12 cellular contexts compared by ENCODE assay signal in the genomic region with DNA sequence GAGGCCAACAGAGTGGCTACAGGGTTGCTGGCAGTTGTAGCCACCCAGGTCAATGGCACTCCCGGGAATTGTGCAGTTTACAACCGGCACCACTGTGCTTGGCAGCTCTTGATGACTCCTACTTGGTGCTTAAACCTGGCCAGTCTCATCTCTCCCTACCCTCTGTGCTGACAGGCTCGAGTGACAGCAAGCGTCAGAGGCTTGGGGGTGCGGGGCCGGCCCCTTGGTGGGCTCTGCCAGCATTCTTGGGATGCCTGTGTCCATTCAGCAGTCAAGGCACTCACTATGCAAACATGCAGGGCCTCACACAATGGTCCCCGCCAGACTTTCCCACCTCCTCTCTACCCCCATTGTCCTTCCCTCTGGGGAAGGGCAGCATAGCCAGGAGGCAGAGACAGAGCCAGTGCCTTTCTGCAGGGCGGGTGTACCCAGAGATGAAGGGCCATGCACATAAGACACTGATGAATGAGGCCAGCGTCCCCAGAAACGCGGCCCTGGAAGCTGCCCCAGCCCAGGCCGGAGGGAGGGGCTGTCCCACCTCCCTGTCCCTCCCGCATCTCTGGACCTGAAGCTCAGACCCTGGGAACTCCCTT. TPM values are rescaled to one million over a fixed set of nuclear protein-coding genes. Genes with fewer than 3 reads are reported as not detected.
DNase-seq lines count a peak whose midpoint lies in the region; ATAC-seq, FAIRE-seq and TF ChIP-seq lines count a peak whose summit lies in the region.
"Had no signal": no experiment of that assay in that cellular context is flagged by ENCODE, and none has a peak within 500 bp of the region (broad histone marks: within the 10 kb centered on the region; RNA-seq: fewer than 3 reads in every experiment).

No MANE protein-coding gene starts in this region.

- DNase-seq in ELR (ENCODE audit: low read depth) = peak; percentile 63
- DNase-seq in adipocyte (ENCODE audit: low read depth) = peak; percentile 52
- DNase-seq in left ventricle myocardium superior = peak; percentile 85
- DNase-seq in pancreas = peak in 3 of 6 donors; percentile 52 to 67 (median 61)
- no peak for DNase-seq in CD4-positive, alpha-beta T cell
- no peak for DNase-seq in DMS 273 (lab: John Stamatoyannopoulos, UW; ENCODE audit: unreplicated experiment)
- DNase-seq: NCI-H1930 had no signal

- POLR2A ChIA-PET in CD4-positive, alpha-beta T cell (lab: Charles Lee) = no interaction called here

- 67 to 74% methylated on average over 13 of the region's 13 CpGs for WGBS in pancreas, 2 donors

- peaks cover 26% of the 10 kb centered on the region for H3K4me1 ChIP-seq in adipocyte (ENCODE audit: control insufficient read depth, insufficient read depth, low read length)
- H3K4me1 ChIP-seq in pancreas = peaks cover 0 to 3% (median 0%) of the 10 kb centered on the region in 3 donors

- H3K36me3 Mint-ChIP-seq in CD4-positive, alpha-beta T cell (ENCODE audit: low read depth) = no peaks in the 10 kb centered on the region

- CTCF ChIA-PET in CD4-positive, alpha-beta T cell (lab: Charles Lee) = no interaction called here

- intact Hi-C loops in left ventricle myocardium superior (cut with micrococcal nuclease) = no loop called here
- intact Hi-C loops in pancreas (cut with DNase I) = no loop called here
- intact Hi-C loops in CD4-positive, alpha-beta T cell (cut with DNase I, micrococcal nuclease) = no loop called here

- H3K9me3 ChIP-seq in adipocyte (ENCODE audit: control insufficient read depth, low read length) (no peaks in the 10 kb centered on the region), pancreas (no peaks in the 10 kb centered on the region)
- H3K9me3 ChIP-seq in CD4-positive, alpha-beta T cell (ENCODE audit: control insufficient read depth, low read length) = no peaks in the 10 kb centered on the region
- H3K9me3 ChIP-seq: esophagus muscularis mucosa, psoas muscle had no signal

- H3K4me3 Mint-ChIP-seq in CD4-positive, alpha-beta T cell = no peak overlapping the region

- no peaks in the 10 kb centered on the region for H3K36me3 ChIP-seq in adipocyte (ENCODE audit: control insufficient read depth, insufficient read depth, low read length, severe bottlenecking)
- H3K36me3 ChIP-seq in pancreas = no peaks in the 10 kb centered on the region
- H3K36me3 ChIP-seq: esophagus muscularis mucosa had no signal

- no peaks in the 10 kb centered on the region for H3K4me1 Mint-ChIP-seq in CD4-positive, alpha-beta T cell (ENCODE audit: low read depth)

- H3K27me3 Mint-ChIP-seq in CD4-positive, alpha-beta T cell = no peaks in the 10 kb centered on the region

- H3K9ac ChIP-seq in adipocyte (ENCODE audit: low read length) = no peak overlapping the region

- H3K9me3 Mint-ChIP-seq in CD4-positive, alpha-beta T cell = no peaks in the 10 kb centered on the region
- H3K9me3 Mint-ChIP-seq: activated T-helper 2 cell treated with anti-CD3 and anti-CD28 coated beads, Interferon-gamma antibody, Interleukin-2, Interleukin-4, amounts not matched to agents 10 μg/mL and 5 μg/mL and 100 μg/mL, durations not matched to agents 14 hours and 24 hours and 36 hours had no signal

- H3K27me3 ChIP-seq in adipocyte (replicated peaks; ENCODE audit: control insufficient read depth, insufficient read depth, low read length) (no peaks in the 10 kb centered on the region), pancreas (no peaks in the 10 kb centered on the region)
- H3K27me3 ChIP-seq in CD4-positive, alpha-beta T cell (ENCODE audit: control insufficient read depth, insufficient read depth, low read length) = no peaks in the 10 kb centered on the region
- H3K27me3 ChIP-seq: esophagus muscularis mucosa had no signal

- no peak overlapping the region for H3K27ac Mint-ChIP-seq in CD4-positive, alpha-beta T cell
- H3K27ac Mint-ChIP-seq: activated T-helper 2 cell treated with anti-CD3 and anti-CD28 coated beads, Interferon-gamma antibody, Interleukin-2, Interleukin-4, amounts not matched to agents 10 μg/mL and 5 μg/mL and 100 μg/mL, durations not matched to agents 14 hours and 24 hours and 36 hours had no signal

- no peak for TF ChIP-seq CTCF in pancreas (IDR thresholded peaks at IDR 0.05)
- TF ChIP-seq CTCF in CD4-positive, alpha-beta T cell (IDR thresholded peaks at IDR 0.05) = no peak

- peak; percentile 79 for ATAC-seq in left ventricle myocardium superior
- peak in 3 of 4 donors; percentile 23 to 38 (median 35) for ATAC-seq in pancreas
- ATAC-seq in GM21381 (IDR thresholded peaks at IDR 0.05; ENCODE audit: unreplicated experiment) = no peak
- no peak for ATAC-seq in HG02642 (IDR thresholded peaks at IDR 0.05; ENCODE audit: poor library complexity, unreplicated experiment)
- ATAC-seq in CD4-positive, alpha-beta T cell (ENCODE audit: poor library complexity) = no peak
- ATAC-seq: psoas muscle had no signal

- H3K4me3 ChIP-seq in adipocyte (ENCODE audit: low read length) (no peak overlapping the region), pancreas (no peak overlapping the region)
- H3K4me3 ChIP-seq: esophagus muscularis mucosa, psoas muscle had no signal

- no peak for FAIRE-seq in pancreas (lab: Jason Lieb, UNC)

- H3K27ac ChIP-seq in pancreas = peak overlapping the region in 1 of 4 donors; percentile 3
- no peak overlapping the region for H3K27ac ChIP-seq in CD4-positive, alpha-beta T cell (ENCODE audit: low read depth, low read length)

RNA-seq across cellular contexts. Expression of gene NOTCH1, which starts 26.3 kb away (rescaled TPM):
- total RNA-seq in left ventricle myocardium superior (15.4 TPM), pancreas (10 to 100 TPM; 19.6 to 39.8 (median 25.6) TPM)
- 10 to 100 TPM in 1 of 2 donors, 1 to 10 TPM in 1; 9.3 to 20.1 TPM for polyA plus RNA-seq in pancreas
- total RNA-seq in CD4-positive, alpha-beta T cell = 10 to 100 TPM; 30.8 to 34.2 TPM

Comparison
In these comparisons a context has a peak if more than half of its experiments do, and no peak if none do; other contexts are left out.
1. DNase-seq: peak in ELR (single experiment), adipocyte (single experiment) and left ventricle myocardium superior (single experiment); none in CD4-positive, alpha-beta T cell (0 of 10) and DMS 273 (single experiment).
2. ATAC-seq: peak in left ventricle myocardium superior (single experiment) and pancreas (3 of 4); none in GM21381 (single experiment), HG02642 (single experiment) and CD4-positive, alpha-beta T cell (single experiment).